ENCODE assay signal across 15 cellular contexts in the genomic region with DNA sequence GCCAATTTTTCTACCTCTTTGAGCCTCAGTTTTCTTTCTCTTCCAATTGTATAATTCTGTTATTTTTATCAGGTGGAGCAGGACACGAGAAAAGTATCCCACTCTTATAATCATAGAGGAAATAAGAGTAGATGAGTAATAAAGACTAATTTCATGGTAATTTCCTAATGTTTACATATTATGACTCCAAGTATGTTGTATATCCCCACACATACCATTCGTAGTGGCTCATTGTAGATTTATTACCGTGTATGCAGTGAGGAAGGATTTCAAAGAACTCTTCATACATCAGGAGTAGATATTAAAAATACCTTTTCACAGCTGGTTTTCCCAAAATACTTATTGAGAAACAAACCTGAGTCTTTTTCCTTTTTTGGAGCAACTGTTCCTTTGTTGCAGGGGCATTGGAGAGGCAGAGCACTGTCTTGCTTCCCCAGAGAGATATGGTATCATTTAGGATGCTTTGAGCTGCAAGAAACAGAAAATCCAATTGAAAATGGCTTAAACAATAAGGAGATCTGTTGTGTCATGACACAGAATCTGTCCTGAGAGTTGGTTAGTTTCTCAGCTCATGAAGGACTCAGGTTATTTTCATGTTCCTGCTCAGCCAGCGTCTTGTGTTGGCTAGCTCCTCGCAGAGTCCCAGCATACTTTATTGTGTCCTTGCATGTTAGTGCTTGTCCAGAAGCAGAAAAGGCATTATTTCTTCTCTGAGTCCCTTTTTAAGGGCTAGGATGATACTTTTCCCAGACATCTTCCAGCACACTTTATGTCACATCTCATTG.
DNase-seq lines count a peak whose midpoint lies in the region; ATAC-seq and TF ChIP-seq lines count a peak whose summit lies in the region.
"Had no signal": no experiment of that assay in that cellular context is flagged by ENCODE, and none has a peak within 500 bp of the region (broad histone marks: within the 10 kb centered on the region; RNA-seq: fewer than 3 reads in every experiment).

No MANE protein-coding gene starts in this region.

- peaks cover 0 to 2% (median 0%) of the 10 kb centered on the region in 9 donors for H3K9me3 Mint-ChIP-seq in naive thymus-derived CD8-positive, alpha-beta T cell
- H3K9me3 Mint-ChIP-seq: activated CD8-positive, alpha-beta T cell treated with anti-CD3 and anti-CD28 coated beads for 36 hours had no signal

- H3K4me3 ChIP-seq in AG10803 (ENCODE audit: low read length), result no peak overlapping the region
- H3K4me3 ChIP-seq in Panc1 (ENCODE audit: low read depth in 2 of 2, low read length in 2 of 2), result no peak overlapping the region
- no peak overlapping the region for H3K4me3 ChIP-seq in dorsolateral prefrontal cortex
- no peak overlapping the region for H3K4me3 ChIP-seq in muscle layer of colon (ENCODE audit: low read depth in 1 of 2, low read length in 2 of 2)
- H3K4me3 ChIP-seq: BLaER1 treated with 17β-estradiol and CSF1 and Interleukin-3, amounts not matched to agents 10 nM and 100 nM; uterus had no signal

- H3K9me3 ChIP-seq in Panc1 (ENCODE audit: control insufficient read depth, insufficient read depth, low read depth, low read length) (no peaks in the 10 kb centered on the region), muscle layer of colon (ENCODE audit: low read length) (no peaks in the 10 kb centered on the region)
- H3K9me3 ChIP-seq: uterus had no signal

- H3K27ac Mint-ChIP-seq in naive thymus-derived CD8-positive, alpha-beta T cell, result peak overlapping the region in 1 of 10 donors; percentile 34
- H3K27ac Mint-ChIP-seq: activated CD8-positive, alpha-beta T cell treated with anti-CD3 and anti-CD28 coated beads for 36 hours; activated naive CD4-positive, alpha-beta T cell treated with anti-CD3 and anti-CD28 coated beads, Interleukin-2, amount 50 U/mL, for 72 hours had no signal

- peak; percentile 82 for ATAC-seq in Panc1
- ATAC-seq in GM21737 (IDR thresholded peaks at IDR 0.05; ENCODE audit: unreplicated experiment), result no peak
- no peak for ATAC-seq in naive thymus-derived CD8-positive, alpha-beta T cell
- ATAC-seq: activated CD8-positive, alpha-beta T cell treated with anti-CD3 and anti-CD28 coated beads for 36 hours; activated naive CD4-positive, alpha-beta T cell treated with anti-CD3 and anti-CD28 coated beads, Interleukin-2, amount 50 U/mL, for 72 hours had no signal

- no peak overlapping the region for H3K27ac ChIP-seq in Panc1 (ENCODE audit: low read length)
- peak overlapping the region in 44 of 59 donors; percentile 1 to 94 (median 60) for H3K27ac ChIP-seq in dorsolateral prefrontal cortex
- peak overlapping the region; percentile 30 for H3K27ac ChIP-seq in muscle layer of colon (ENCODE audit: low read depth, low read length)

- H3K27me3 ChIP-seq in Panc1 (ENCODE audit: control insufficient read depth, insufficient read depth, low read length) (no peaks in the 10 kb centered on the region), dorsolateral prefrontal cortex (no peaks in the 10 kb centered on the region), muscle layer of colon (ENCODE audit: control insufficient read depth in 1 of 2, insufficient read depth in 2 of 2, low read length in 2 of 2) (no peaks in the 10 kb centered on the region)
- H3K27me3 ChIP-seq: BLaER1 treated with 17β-estradiol and CSF1 and Interleukin-3, amounts not matched to agents 10 nM and 100 nM; uterus had no signal

- CTCF ChIA-PET in Panc1 (lab: Charles Lee), result no interaction called here

- H3K27me3 Mint-ChIP-seq in naive thymus-derived CD8-positive, alpha-beta T cell, result no peaks in the 10 kb centered on the region
- H3K27me3 Mint-ChIP-seq: activated CD8-positive, alpha-beta T cell treated with anti-CD3 and anti-CD28 coated beads for 36 hours had no signal

- POLR2A ChIA-PET in Panc1 (lab: Charles Lee), result no interaction called here
- POLR2A ChIA-PET in naive thymus-derived CD8-positive, alpha-beta T cell (lab: Charles Lee), result no interaction called here

- H3K4me3 Mint-ChIP-seq in naive thymus-derived CD8-positive, alpha-beta T cell, result no peak overlapping the region
- H3K4me3 Mint-ChIP-seq: activated CD8-positive, alpha-beta T cell treated with anti-CD3 and anti-CD28 coated beads for 36 hours had no signal

- TF ChIP-seq CTCF in AG10803 (conservative IDR thresholded peaks at IDR 0.05; ENCODE audit: low read length) (no peak), Panc1 (IDR thresholded peaks at IDR 0.05) (no peak), dorsolateral prefrontal cortex (IDR thresholded peaks at IDR 0.05 in 54 of 56, conservative IDR thresholded peaks at IDR 0.05 in 2 of 56; ENCODE audit: low read depth in 1 of 56, partially characterized antibody in 56 of 56) (no peak)

- no TSS peak for BruUV-seq in Panc1 (replicated peaks; lab: Mats Ljungman, UMichigan)

- in situ Hi-C loops in Panc1 (cut with HindIII; ENCODE audit: low pct_unique_long_range_greater_than_20kb, low sequenced_read_pairs), result no loop called here

- DNase-seq in AG10803 (ENCODE audit: low read depth) (peak; percentile 91), Panc1 (ENCODE audit: low read depth, low spot score) (peak; percentile 75), dorsolateral prefrontal cortex (no peak)
- DNase-seq in naive thymus-derived CD8-positive, alpha-beta T cell, result no peak
- DNase-seq in central memory CD4-positive, alpha-beta T cell, result no peak
- DNase-seq in activated naive CD4-positive, alpha-beta T cell treated with Interleukin-2 at 50 U/mL for 16 hours, result no peak
- DNase-seq: activated CD8-positive, alpha-beta T cell treated with anti-CD3 and anti-CD28 coated beads for 36 hours; GDM1; RPMI8226; small intestine; uterus had no signal

- peaks cover 2 to 16% (median 10%) of the 10 kb centered on the region in 4 donors for H3K4me1 Mint-ChIP-seq in naive thymus-derived CD8-positive, alpha-beta T cell

- H3K36me3 ChIP-seq in Panc1 (ENCODE audit: control insufficient read depth, insufficient read depth, low read length) (no peaks in the 10 kb centered on the region; the same call in 1 of the 2 replicates), muscle layer of colon (ENCODE audit: insufficient read depth, low read length) (no peaks in the 10 kb centered on the region)
- H3K36me3 ChIP-seq: uterus had no signal

- H3K4me1 ChIP-seq in Panc1 (ENCODE audit: control insufficient read depth, insufficient read depth, low read length) (0 out of 2 replicates have a peak, but pooled peaks cover under 1% of the 10 kb centered on the region), muscle layer of colon (ENCODE audit: insufficient read depth, low read length) (peaks cover 59% of the 10 kb centered on the region)

- intact Hi-C loops in Panc1 (cut with micrococcal nuclease; ENCODE audit: unreplicated experiment), result no loop called here
- intact Hi-C loops in dorsolateral prefrontal cortex (cut with DNase I), result loop anchor here in 1 of 2 donors (5.0 kb wide), 1 partner anchor 341 kb away; the partner anchor contains the start of gene NR3C1

- no peak overlapping the region for H3K9ac ChIP-seq in muscle layer of colon (ENCODE audit: low read length)
- H3K9ac ChIP-seq: BLaER1 treated with 17β-estradiol and CSF1 and Interleukin-3, amounts not matched to agents 10 nM and 100 nM had no signal

- H3K36me3 Mint-ChIP-seq in naive thymus-derived CD8-positive, alpha-beta T cell, result peaks cover 27 to 90% (median 79%) of the 10 kb centered on the region in 3 donors

Comparison
In these comparisons a context has a peak if more than half of its experiments do, and no peak if none do; other contexts are left out.
1. DNase-seq: peak in AG10803 (single experiment) and Panc1 (single experiment); none in dorsolateral prefrontal cortex (0 of 10), naive thymus-derived CD8-positive, alpha-beta T cell (0 of 10), central memory CD4-positive, alpha-beta T cell (single experiment) and activated naive CD4-positive, alpha-beta T cell treated with Interleukin-2 at 50 U/mL for 16 hours (single experiment).